Comparison of ENCODE assay signal across 8 cellular contexts in genomic region chr9:95852059-95853032, GRCh38.
A peak's percentile ranks its signal among the peaks of the same experiment; 100 is the strongest.
DNase-seq lines count a peak whose midpoint lies in the region; ATAC-seq and TF ChIP-seq lines count a peak whose summit lies in the region.

No MANE protein-coding gene starts in this region.

- in situ Hi-C loops in astrocyte of the spinal cord (cut with HindIII; ENCODE audit: low sequenced_read_pairs) = no loop called here

- ATAC-seq in GM19467 (IDR thresholded peaks at IDR 0.05; ENCODE audit: unreplicated experiment) (peak; percentile 91), HG03442 (IDR thresholded peaks at IDR 0.05; ENCODE audit: unreplicated experiment) (peak; percentile 94)

- no peak for TF ChIP-seq CTCF in GM12864 (IDR thresholded peaks at IDR 0.05; ENCODE audit: low read depth, low read length, missing control alignments)
- no peak for TF ChIP-seq CTCF in astrocyte of the spinal cord (IDR thresholded peaks at IDR 0.05; ENCODE audit: low read depth, low read length)

- H3K4me3 ChIP-seq in GM12864 (ENCODE audit: low read depth, low read length) (peak overlapping the region; percentile 47; the same call in 1 of the 2 replicates), astrocyte of the spinal cord (ENCODE audit: low read depth, low read length) (no peak overlapping the region)

- DNase-seq in GM12864 (ENCODE audit: low read depth) = peak; percentile 90
- peak; percentile 52 for DNase-seq in astrocyte of the spinal cord (ENCODE audit: low read depth, low spot score)
- DNase-seq in T-helper 9 cell = no peak
- DNase-seq in cerebellar nuclear complex (lab: John Stamatoyannopoulos, UW) = no peak
- DNase-seq in 8988T = no peak
- DNase-seq in NCI-H187 treated with DMSO at 0.1 percent for 48 hours (lab: John Stamatoyannopoulos, UW) = no peak

Comparison
In these comparisons a context has a peak if more than half of its experiments do, and no peak if none do; other contexts are left out.
1. DNase-seq: peak in GM12864 (single experiment) and astrocyte of the spinal cord (single experiment); none in T-helper 9 cell (single experiment), cerebellar nuclear complex (0 of 2), 8988T (single experiment) and NCI-H187 treated with DMSO at 0.1 percent for 48 hours (single experiment).